In the genomic region with DNA sequence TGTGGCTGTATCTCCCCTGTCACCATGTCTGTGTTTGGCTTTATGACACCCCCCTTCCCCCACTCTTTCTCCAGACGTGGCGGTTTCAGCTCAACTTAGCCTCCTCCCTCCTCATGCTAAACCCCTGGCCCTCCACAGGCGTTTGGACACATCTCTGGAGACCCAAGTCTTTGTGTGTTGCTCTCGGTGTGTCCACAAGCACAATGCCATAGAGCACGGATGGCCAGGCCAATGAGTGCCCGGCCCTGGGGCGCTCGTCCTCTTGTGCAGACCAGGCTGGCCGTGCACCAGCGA, we compare ENCODE assay signal across 1 cellular context.
TF ChIP-seq lines count a peak whose summit lies in the region.

No MANE protein-coding gene starts in this region.

TF ChIP-seq in SK-N-SH, 30 proteins besides CTCF, POLR2A, EP300 and RAD21 (continued from another document):
- TF ChIP-seq, protein P1, sequence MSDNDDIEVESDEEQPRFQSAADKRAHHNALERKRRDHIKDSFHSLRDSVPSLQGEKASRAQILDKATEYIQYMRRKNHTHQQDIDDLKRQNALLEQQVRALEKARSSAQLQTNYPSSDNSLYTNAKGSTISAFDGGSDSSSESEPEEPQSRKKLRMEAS (IDR thresholded peaks at IDR 0.05; ENCODE audit: low read depth), result no peak
- no peak for TF ChIP-seq ELF1 (IDR thresholded peaks at IDR 0.05)
- TF ChIP-seq, protein P2, sequence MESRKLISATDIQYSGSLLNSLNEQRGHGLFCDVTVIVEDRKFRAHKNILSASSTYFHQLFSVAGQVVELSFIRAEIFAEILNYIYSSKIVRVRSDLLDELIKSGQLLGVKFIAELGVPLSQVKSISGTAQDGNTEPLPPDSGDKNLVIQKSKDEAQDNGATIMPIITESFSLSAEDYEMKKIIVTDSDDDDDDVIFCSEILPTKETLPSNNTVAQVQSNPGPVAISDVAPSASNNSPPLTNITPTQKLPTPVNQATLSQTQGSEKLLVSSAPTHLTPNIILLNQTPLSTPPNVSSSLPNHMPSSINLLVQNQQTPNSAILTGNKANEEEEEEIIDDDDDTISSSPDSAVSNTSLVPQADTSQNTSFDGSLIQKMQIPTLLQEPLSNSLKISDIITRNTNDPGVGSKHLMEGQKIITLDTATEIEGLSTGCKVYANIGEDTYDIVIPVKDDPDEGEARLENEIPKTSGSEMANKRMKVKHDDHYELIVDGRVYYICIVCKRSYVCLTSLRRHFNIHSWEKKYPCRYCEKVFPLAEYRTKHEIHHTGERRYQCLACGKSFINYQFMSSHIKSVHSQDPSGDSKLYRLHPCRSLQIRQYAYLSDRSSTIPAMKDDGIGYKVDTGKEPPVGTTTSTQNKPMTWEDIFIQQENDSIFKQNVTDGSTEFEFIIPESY (IDR thresholded peaks at IDR 0.05; ENCODE audit: borderline replicate concordance, low read depth), result no peak
- no peak for TF ChIP-seq GABPA (IDR thresholded peaks at IDR 0.05; ENCODE audit: low read depth)
